8 cellular contexts compared by ENCODE assay signal in genomic region chr6:116280960-116281316, GRCh38. TPM values are rescaled to one million over a fixed set of nuclear protein-coding genes. Genes with fewer than 3 reads are reported as not detected.
A peak's percentile ranks its signal among the peaks of the same experiment; 100 is the strongest.
DNase-seq lines count a peak whose midpoint lies in the region; TF ChIP-seq lines count a peak whose summit lies in the region.

No MANE protein-coding gene starts in this region.

- H3K4me3 ChIP-seq in BLaER1 treated with 17β-estradiol and CSF1 and Interleukin-3, amounts not matched to agents 10 nM and 100 nM, result peak overlapping the region; percentile 72 to 97 (median 91); a peak in 15 of 20 replicates
- H3K4me3 ChIP-seq in Karpas-422 (ENCODE audit: low read length) (peak overlapping the region; percentile 90), choroid plexus epithelial cell (ENCODE audit: low read depth, low read length) (peak overlapping the region; percentile 92)

- H3K4me1 ChIP-seq in BLaER1 treated with 17β-estradiol and CSF1 and Interleukin-3, amounts not matched to agents 10 nM and 100 nM, result peaks cover 35 to 50% (median 41%) of the 10 kb centered on the region in 10 experiments
- peaks cover 62% of the 10 kb centered on the region for H3K4me1 ChIP-seq in Karpas-422 (ENCODE audit: low read length)

- H3K27me3 Mint-ChIP-seq in nephron (ENCODE audit: low read depth), result no peaks in the 10 kb centered on the region

- peak overlapping the region; percentile 96 to 100 (median 100) for H3K4me3 Mint-ChIP-seq in nephron

- TF ChIP-seq CTCF in choroid plexus epithelial cell (conservative IDR thresholded peaks at IDR 0.05; ENCODE audit: low read depth, low read length), result no peak
- no peak for TF ChIP-seq CTCF in nephron (IDR thresholded peaks at IDR 0.05; ENCODE audit: unreplicated experiment in 3 of 3)

- H3K36me3 Mint-ChIP-seq in nephron (ENCODE audit: low read depth), result peaks cover 27% of the 10 kb centered on the region

- H3K4me1 Mint-ChIP-seq in nephron, result peaks cover 53% of the 10 kb centered on the region

- DNase-seq in Karpas-422, result no peak
- DNase-seq in choroid plexus epithelial cell (ENCODE audit: low read depth), result no peak
- DNase-seq in AG20443 (ENCODE audit: low spot score), result no peak
- no peak for DNase-seq in NCI-H1417 treated with DMSO at 0.1 percent for 48 hours (lab: John Stamatoyannopoulos, UW)
- no peak for DNase-seq in DMS79 treated with DMSO at 0.1 percent for 48 hours (lab: John Stamatoyannopoulos, UW)
- DNase-seq in RKO (ENCODE audit: low spot score), result no peak

- peak overlapping the region; percentile 99 to 100 (median 100) for H3K27ac Mint-ChIP-seq in nephron

- H3K27ac ChIP-seq in BLaER1 treated with 17β-estradiol and CSF1 and Interleukin-3, amounts not matched to agents 10 nM and 100 nM, result peak overlapping the region; percentile 85 to 97 (median 96); a peak in 20 of 22 replicates
- H3K27ac ChIP-seq in Karpas-422 (ENCODE audit: low read length), result no peak overlapping the region

- H3K27me3 ChIP-seq in BLaER1 treated with 17β-estradiol and CSF1 and Interleukin-3, amounts not matched to agents 10 nM and 100 nM, result no peaks in the 10 kb centered on the region
- H3K27me3 ChIP-seq in Karpas-422 (ENCODE audit: low read length), result no peaks in the 10 kb centered on the region

- peak overlapping the region; percentile 77 to 97 (median 88) for H3K4me2 ChIP-seq in BLaER1 treated with 17β-estradiol and CSF1 and Interleukin-3, amounts not matched to agents 10 nM and 100 nM
- H3K4me2 ChIP-seq in Karpas-422 (ENCODE audit: low read depth, low read length, poor library complexity, severe bottlenecking), result peak overlapping the region; percentile 98

- no peaks in the 10 kb centered on the region for H3K9me3 Mint-ChIP-seq in nephron

- H3K9me2 ChIP-seq in Karpas-422 (replicated peaks; ENCODE audit: insufficient read depth, low read length), result no peaks in the 10 kb centered on the region

- no peaks in the 10 kb centered on the region; a peak in 1 of 22 replicates for H3K9me3 ChIP-seq in BLaER1 treated with 17β-estradiol and CSF1 and Interleukin-3, amounts not matched to agents 10 nM and 100 nM (replicated peaks in 1 of 11)
- H3K9me3 ChIP-seq in Karpas-422 (ENCODE audit: low read length), result no peaks in the 10 kb centered on the region

- peaks cover 44% of the 10 kb centered on the region for H3K79me2 ChIP-seq in Karpas-422 (ENCODE audit: low read length)

- peak overlapping the region in 10 of 11 experiments; percentile 91 to 98 (median 96); a peak in 17 of 22 replicates for H3K9ac ChIP-seq in BLaER1 treated with 17β-estradiol and CSF1 and Interleukin-3, amounts not matched to agents 10 nM and 100 nM
- H3K9ac ChIP-seq in Karpas-422 (ENCODE audit: low read length), result peak overlapping the region; percentile 83

- no peak overlapping the region for H2AFZ ChIP-seq in Karpas-422 (ENCODE audit: low read length)

- H4K20me1 ChIP-seq in BLaER1 treated with 17β-estradiol and CSF1 and Interleukin-3, amounts not matched to agents 10 nM and 100 nM, result peaks cover 29 to 36% (median 32%) of the 10 kb centered on the region in 11 experiments; a peak in 21 of 22 replicates
- peaks cover 34% of the 10 kb centered on the region for H4K20me1 ChIP-seq in Karpas-422 (ENCODE audit: insufficient read depth, low read depth, low read length)

- peaks cover 0 to 28% (median 12%) of the 10 kb centered on the region in 11 experiments; a peak in 17 of 22 replicates for H3K36me3 ChIP-seq in BLaER1 treated with 17β-estradiol and CSF1 and Interleukin-3, amounts not matched to agents 10 nM and 100 nM
- peaks cover 19% of the 10 kb centered on the region; the same call in 1 of the 2 replicates for H3K36me3 ChIP-seq in Karpas-422 (ENCODE audit: insufficient read depth, low read length)

RNA-seq across cellular contexts. Expression of gene TSPYL1, which starts 1.2 kb away (rescaled TPM):
- total RNA-seq in Karpas-422 (2014; rRNA removed; shearing (Covaris generic); ENCODE audit: low replicate concordance), result 38.8 and 46.0 TPM in 2 replicates

RNA-seq across cellular contexts. Expression of gene TSPYL4, which starts 27.1 kb away (rescaled TPM):
- total RNA-seq in Karpas-422 (2014; rRNA removed; shearing (Covaris generic); ENCODE audit: low replicate concordance), result 19.8 and 24.9 TPM in 2 replicates
